17 cellular contexts compared by ENCODE assay signal in genomic region chr7:2551418-2551817, GRCh38.
"Had no signal": no experiment of that assay in that cellular context is flagged by ENCODE, and none has a peak within 500 bp of the region (broad histone marks: within the 10 kb centered on the region; RNA-seq: fewer than 3 reads in every experiment).

No MANE protein-coding gene starts in this region.

- H3K4me2 ChIP-seq: hepatocyte had no signal

- H2AFZ ChIP-seq: hepatocyte had no signal

- H3K27me3 ChIP-seq: hepatocyte, ovary, right lobe of liver, suprapubic skin, thyroid gland, uterus had no signal

- DNase-seq: effector CD8-positive, alpha-beta T cell; foreskin melanocyte; kidney glomerular epithelial cell; mucosa of descending colon; naive thymus-derived CD8-positive, alpha-beta T cell; stimulated activated CD4-positive, alpha-beta T cell treated with anti-CD3 and anti-CD28 coated beads, Interleukin-2, amount 100 ng/mL, for 24 hours; stimulated activated CD4-positive, alpha-beta T cell treated with anti-CD3 and anti-CD28 coated beads, Interleukin-4, amount 100 ng/mL, for 4 hours; stimulated activated naive CD8-positive, alpha-beta T cell treated with anti-CD3 and anti-CD28 coated beads, Interleukin-15, Interleukin-2, amounts not matched to agents 100 U/mL and 50 U/mL, for 24 hours; thyroid gland; uterus had no signal

- H3K9me3 ChIP-seq: mucosa of descending colon, ovary, prostate gland, right lobe of liver, suprapubic skin, thyroid gland, uterus had no signal

- H3K27ac ChIP-seq: coronary artery, hepatocyte, ovary, prostate gland, right lobe of liver, skin epidermis, suprapubic skin, thyroid gland, uterus had no signal

- H3K4me3 ChIP-seq: coronary artery, hepatocyte, mucosa of descending colon, ovary, prostate gland, right lobe of liver, skin epidermis, suprapubic skin, thyroid gland, uterus had no signal

- ATAC-seq: mucosa of descending colon; naive thymus-derived CD8-positive, alpha-beta T cell; right lobe of liver; stimulated activated naive CD8-positive, alpha-beta T cell treated with anti-CD3 and anti-CD28 coated beads, Interleukin-15, Interleukin-2, amounts not matched to agents 100 U/mL and 50 U/mL, for 24 hours had no signal

- H3K36me3 ChIP-seq: ovary, uterus had no signal
